19 cellular contexts compared by ENCODE assay signal in the genomic region with DNA sequence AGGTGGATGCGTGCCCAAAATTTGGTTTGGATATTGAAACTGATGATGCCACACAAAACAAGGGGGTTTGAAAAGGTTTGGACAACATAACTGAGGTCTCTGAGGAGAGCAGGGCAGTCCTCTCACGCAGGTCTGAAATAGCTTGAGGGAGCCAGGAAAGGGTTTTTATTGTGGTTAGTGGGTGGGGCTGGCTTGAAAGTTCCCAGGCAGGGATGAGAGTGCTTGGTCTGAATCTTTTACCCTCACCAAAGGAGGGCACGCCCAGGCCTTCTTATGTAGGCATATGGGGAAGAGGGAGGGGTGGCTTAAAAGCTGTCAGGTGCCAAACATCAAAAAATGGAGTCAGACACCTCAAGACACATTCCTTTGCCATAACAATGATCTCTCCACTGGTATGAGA.
DNase-seq lines count a peak whose midpoint lies in the region; ATAC-seq and TF ChIP-seq lines count a peak whose summit lies in the region.
"Had no signal": no experiment of that assay in that cellular context is flagged by ENCODE, and none has a peak within 500 bp of the region (broad histone marks: within the 10 kb centered on the region; RNA-seq: fewer than 3 reads in every experiment).

No MANE protein-coding gene starts in this region.

- no peak overlapping the region for H4K8ac ChIP-seq in neuronal stem cell (ENCODE audit: low read depth, low read length)

- H4K91ac ChIP-seq in neuronal stem cell (ENCODE audit: low read depth, low read length, poor library complexity), result no peak overlapping the region

- no peak for ATAC-seq in GM19324 (IDR thresholded peaks at IDR 0.05; ENCODE audit: low FRiP score, unreplicated experiment)
- ATAC-seq: gastrocnemius medialis; stimulated activated effector memory CD8-positive, alpha-beta T cell treated with anti-CD3 and anti-CD28 coated beads, Interleukin-12 subunit alpha, Interleukin-12 subunit beta, amount 100 ng/mL, for 72 hours had no signal

- H3K4ac ChIP-seq in neuronal stem cell (ENCODE audit: low read length), result no peak overlapping the region

- peak overlapping the region; percentile 46 for H2AK5ac ChIP-seq in neuronal stem cell (ENCODE audit: low read depth, low read length)

- H3K4me2 ChIP-seq in neuronal stem cell (ENCODE audit: insufficient read depth, low read length, poor library complexity, severe bottlenecking), result no peak overlapping the region

- no peaks in the 10 kb centered on the region for H3K36me3 ChIP-seq in neuronal stem cell (replicated peaks in 1 of 2; ENCODE audit: control insufficient read depth in 2 of 2, insufficient read depth in 2 of 2, low read length in 2 of 2)
- H3K36me3 ChIP-seq: esophagus muscularis mucosa, gastrocnemius medialis, neutrophil, prostate gland had no signal

- no peak overlapping the region for H3K9ac ChIP-seq in neuronal stem cell (ENCODE audit: low read depth, low read length, poor library complexity)

- peak overlapping the region; percentile 8 for H2BK12ac ChIP-seq in neuronal stem cell (ENCODE audit: low read length)

- WGBS in neuronal stem cell (ENCODE audit: extremely low coverage in 2 of 2, insufficient read length in 2 of 2, insufficient replicate concordance in 1 of 2), 2 donors, result no CpG with 5 or more reads among the region's 3 CpGs

- H3K4me1 ChIP-seq in neuronal stem cell (ENCODE audit: control insufficient read depth in 2 of 2, insufficient read depth in 1 of 2, low read depth in 1 of 2, low read length in 2 of 2), result peaks cover 0 to 16% of the 10 kb centered on the region in 2 donors
- H3K4me1 ChIP-seq: esophagus muscularis mucosa, gastrocnemius medialis, prostate gland had no signal

- no peaks in the 10 kb centered on the region for H3K9me3 ChIP-seq in neuronal stem cell (replicated peaks in 1 of 2; ENCODE audit: control insufficient read depth in 2 of 2, insufficient read depth in 1 of 2, low read depth in 1 of 2, low read length in 2 of 2)
- H3K9me3 ChIP-seq: esophagus muscularis mucosa, gastrocnemius medialis, neutrophil, prostate gland had no signal

- peak overlapping the region; percentile 20 for H3K18ac ChIP-seq in neuronal stem cell (ENCODE audit: low read length)

- H3K27ac ChIP-seq in neuronal stem cell (replicated peaks; ENCODE audit: low read length) (no peak overlapping the region), dorsolateral prefrontal cortex (no peak overlapping the region)
- H3K27ac ChIP-seq: esophagus muscularis mucosa, gastrocnemius medialis, neutrophil, prostate gland had no signal

- H3K79me1 ChIP-seq in neuronal stem cell (ENCODE audit: low read depth, low read length), result no peaks in the 10 kb centered on the region

- peak overlapping the region; percentile 69 for H3K27ac Mint-ChIP-seq in activated naive CD4-positive, alpha-beta T cell treated with anti-CD3 and anti-CD28 coated beads, Interleukin-2, amount 10 ng/mL, durations not matched to agents 7 days and 5 days
- H3K27ac Mint-ChIP-seq in activated T-helper 2 cell treated with anti-CD3 and anti-CD28 coated beads, Interferon-gamma antibody, Interleukin-2, Interleukin-4, amounts not matched to agents 10 μg/mL and 5 μg/mL and 100 μg/mL, durations not matched to agents 14 hours and 24 hours and 36 hours, result no peak overlapping the region
- H3K27ac Mint-ChIP-seq: activated naive CD4-positive, alpha-beta T cell treated with anti-CD3 and anti-CD28 coated beads, Interleukin-2, amount 50 U/mL, for 72 hours; activated T-cell treated with anti-CD3 and anti-CD28 coated beads, Interleukin-2, amount 50 U/mL, for 24 hours; stimulated activated effector memory CD8-positive, alpha-beta T cell treated with anti-CD3 and anti-CD28 coated beads, Interleukin-12 subunit alpha, Interleukin-12 subunit beta, amount 100 ng/mL, for 72 hours had no signal

- no peak overlapping the region for H3K4me3 Mint-ChIP-seq in activated naive CD4-positive, alpha-beta T cell treated with anti-CD3 and anti-CD28 coated beads, Interleukin-2, amount 10 ng/mL, durations not matched to agents 7 days and 5 days
- no peak overlapping the region for H3K4me3 Mint-ChIP-seq in activated T-helper 2 cell treated with anti-CD3 and anti-CD28 coated beads, Interferon-gamma antibody, Interleukin-2, Interleukin-4, amounts not matched to agents 10 μg/mL and 5 μg/mL and 100 μg/mL, durations not matched to agents 14 hours and 24 hours and 36 hours (ENCODE audit: low read depth)
- H3K4me3 Mint-ChIP-seq: activated T-cell treated with anti-CD3 and anti-CD28 coated beads, Interleukin-2, amount 50 U/mL, for 24 hours; stimulated activated effector memory CD8-positive, alpha-beta T cell treated with anti-CD3 and anti-CD28 coated beads, Interleukin-12 subunit alpha, Interleukin-12 subunit beta, amount 100 ng/mL, for 72 hours had no signal

- peaks cover 23% of the 10 kb centered on the region for H3K9me3 Mint-ChIP-seq in activated naive CD4-positive, alpha-beta T cell treated with anti-CD3 and anti-CD28 coated beads, Interleukin-2, amount 10 ng/mL, durations not matched to agents 7 days and 5 days
- peaks cover 4% of the 10 kb centered on the region for H3K9me3 Mint-ChIP-seq in activated T-helper 2 cell treated with anti-CD3 and anti-CD28 coated beads, Interferon-gamma antibody, Interleukin-2, Interleukin-4, amounts not matched to agents 10 μg/mL and 5 μg/mL and 100 μg/mL, durations not matched to agents 14 hours and 24 hours and 36 hours
- H3K9me3 Mint-ChIP-seq: activated T-cell treated with anti-CD3 and anti-CD28 coated beads, Interleukin-2, amount 50 U/mL, for 24 hours; stimulated activated effector memory CD8-positive, alpha-beta T cell treated with anti-CD3 and anti-CD28 coated beads, Interleukin-12 subunit alpha, Interleukin-12 subunit beta, amount 100 ng/mL, for 72 hours had no signal

- H3K4me1 Mint-ChIP-seq in activated naive CD4-positive, alpha-beta T cell treated with anti-CD3 and anti-CD28 coated beads, Interleukin-2, amount 10 ng/mL, durations not matched to agents 7 days and 5 days, result peaks cover 38% of the 10 kb centered on the region
- H3K4me1 Mint-ChIP-seq in activated T-helper 2 cell treated with anti-CD3 and anti-CD28 coated beads, Interferon-gamma antibody, Interleukin-2, Interleukin-4, amounts not matched to agents 10 μg/mL and 5 μg/mL and 100 μg/mL, durations not matched to agents 14 hours and 24 hours and 36 hours (ENCODE audit: low read depth), result peaks cover 22% of the 10 kb centered on the region

- TF ChIP-seq CTCF in dorsolateral prefrontal cortex (IDR thresholded peaks at IDR 0.05 in 54 of 56, conservative IDR thresholded peaks at IDR 0.05 in 2 of 56; ENCODE audit: low read depth in 1 of 56, partially characterized antibody in 56 of 56), result no peak

- intact Hi-C loops in activated T-helper 2 cell treated with anti-CD3 and anti-CD28 coated beads, Interferon-gamma antibody, Interleukin-2, Interleukin-4, amounts not matched to agents 10 μg/mL and 5 μg/mL and 100 μg/mL, durations not matched to agents 14 hours and 24 hours and 36 hours (cut with micrococcal nuclease), result no loop called here
- intact Hi-C loops in dorsolateral prefrontal cortex (cut with DNase I), result no loop called here

- no peak overlapping the region for H3K4me3 ChIP-seq in Jurkat, Clone E6-1 (ENCODE audit: low read length)
- no peak overlapping the region for H3K4me3 ChIP-seq in neuronal stem cell (ENCODE audit: low read length in 2 of 2)
- H3K4me3 ChIP-seq in dorsolateral prefrontal cortex, result no peak overlapping the region
- H3K4me3 ChIP-seq: esophagus muscularis mucosa, gastrocnemius medialis, lung, prostate gland had no signal

- CTCF ChIA-PET in activated naive CD4-positive, alpha-beta T cell treated with anti-CD3 and anti-CD28 coated beads, Interleukin-2, amount 10 ng/mL, durations not matched to agents 7 days and 5 days (lab: Charles Lee), result no interaction called here

- DNase-seq in activated naive CD4-positive, alpha-beta T cell treated with anti-CD3 and anti-CD28 coated beads, Interleukin-2, amount 10 ng/mL, durations not matched to agents 7 days and 5 days, result peak; percentile 46
- DNase-seq in activated naive CD4-positive, alpha-beta T cell treated with anti-CD3 and anti-CD28 coated beads, Interleukin-2, amount 50 U/mL, for 16 hours, result no peak
- DNase-seq in Jurkat, Clone E6-1 (ENCODE audit: low read depth, low spot score), result peak; percentile 78
- peak; percentile 18 for DNase-seq in activated T-helper 2 cell treated with anti-CD3 and anti-CD28 coated beads, Interferon-gamma antibody, Interleukin-2, Interleukin-4, amounts not matched to agents 10 μg/mL and 5 μg/mL and 100 μg/mL, durations not matched to agents 14 hours and 24 hours and 36 hours (ENCODE audit: low spot score)
- no peak for DNase-seq in neuronal stem cell (ENCODE audit: low spot score)
- DNase-seq in NK-92 (lab: John Stamatoyannopoulos, UW; ENCODE audit: unreplicated experiment), result no peak
- no peak for DNase-seq in dorsolateral prefrontal cortex
- DNase-seq: activated T-cell treated with anti-CD3 and anti-CD28 coated beads, Interleukin-2, amount 50 U/mL, for 24 hours; cerebellar nuclear complex; gastrocnemius medialis; NCI-H2081 treated with DMSO at 0.1 percent for 48 hours; stimulated activated CD4-positive, alpha-beta T cell treated with anti-CD3 and anti-CD28 coated beads, Interleukin-1b, Interleukin-23, amount 100 ng/mL, for 48 hours had no signal

- H3K27me3 ChIP-seq in neuronal stem cell (ENCODE audit: control insufficient read depth in 3 of 3, insufficient read depth in 3 of 3, low read depth in 1 of 3, low read length in 3 of 3) (no peaks in the 10 kb centered on the region), dorsolateral prefrontal cortex (no peaks in the 10 kb centered on the region)
- H3K27me3 ChIP-seq: esophagus muscularis mucosa, gastrocnemius medialis, neutrophil had no signal

- no peaks in the 10 kb centered on the region for H3K27me3 Mint-ChIP-seq in activated naive CD4-positive, alpha-beta T cell treated with anti-CD3 and anti-CD28 coated beads, Interleukin-2, amount 10 ng/mL, durations not matched to agents 7 days and 5 days
- no peaks in the 10 kb centered on the region for H3K27me3 Mint-ChIP-seq in activated T-helper 2 cell treated with anti-CD3 and anti-CD28 coated beads, Interferon-gamma antibody, Interleukin-2, Interleukin-4, amounts not matched to agents 10 μg/mL and 5 μg/mL and 100 μg/mL, durations not matched to agents 14 hours and 24 hours and 36 hours (ENCODE audit: low read depth)
- H3K27me3 Mint-ChIP-seq: activated T-cell treated with anti-CD3 and anti-CD28 coated beads, Interleukin-2, amount 50 U/mL, for 24 hours had no signal

- H2BK5ac ChIP-seq in neuronal stem cell (ENCODE audit: low read length), result no peak overlapping the region

- peak overlapping the region; percentile 61 for H2BK15ac ChIP-seq in neuronal stem cell (ENCODE audit: low read length)

- no peak overlapping the region for H3K14ac ChIP-seq in neuronal stem cell (ENCODE audit: low read length)

- no peak overlapping the region for H3K23ac ChIP-seq in neuronal stem cell (ENCODE audit: low read depth, low read length, poor library complexity)

- H3K36me3 Mint-ChIP-seq in activated naive CD4-positive, alpha-beta T cell treated with anti-CD3 and anti-CD28 coated beads, Interleukin-2, amount 10 ng/mL, durations not matched to agents 7 days and 5 days, result peaks cover 15% of the 10 kb centered on the region
- peaks cover 6% of the 10 kb centered on the region for H3K36me3 Mint-ChIP-seq in activated T-helper 2 cell treated with anti-CD3 and anti-CD28 coated beads, Interferon-gamma antibody, Interleukin-2, Interleukin-4, amounts not matched to agents 10 μg/mL and 5 μg/mL and 100 μg/mL, durations not matched to agents 14 hours and 24 hours and 36 hours (ENCODE audit: low read depth)
- H3K36me3 Mint-ChIP-seq: stimulated activated effector memory CD8-positive, alpha-beta T cell treated with anti-CD3 and anti-CD28 coated beads, Interleukin-12 subunit alpha, Interleukin-12 subunit beta, amount 100 ng/mL, for 72 hours had no signal

- H2AFZ ChIP-seq in neuronal stem cell (ENCODE audit: low read length), result no peak overlapping the region

- H2BK120ac ChIP-seq in neuronal stem cell (ENCODE audit: low read depth, low read length), result peak overlapping the region; percentile 10

Comparison
In these comparisons a context has a peak if more than half of its experiments do, and no peak if none do; other contexts are left out.
1. DNase-seq: peak in activated naive CD4-positive, alpha-beta T cell treated with anti-CD3 and anti-CD28 coated beads, Interleukin-2, amount 10 ng/mL, durations not matched to agents 7 days and 5 days (single experiment), Jurkat, Clone E6-1 (single experiment) and activated T-helper 2 cell treated with anti-CD3 and anti-CD28 coated beads, Interferon-gamma antibody, Interleukin-2, Interleukin-4, amounts not matched to agents 10 μg/mL and 5 μg/mL and 100 μg/mL, durations not matched to agents 14 hours and 24 hours and 36 hours (single experiment); none in activated naive CD4-positive, alpha-beta T cell treated with anti-CD3 and anti-CD28 coated beads, Interleukin-2, amount 50 U/mL, for 16 hours (single experiment), neuronal stem cell (single experiment), NK-92 (single experiment) and dorsolateral prefrontal cortex (0 of 10).